11 cellular contexts compared by ENCODE assay signal in the genomic region with DNA sequence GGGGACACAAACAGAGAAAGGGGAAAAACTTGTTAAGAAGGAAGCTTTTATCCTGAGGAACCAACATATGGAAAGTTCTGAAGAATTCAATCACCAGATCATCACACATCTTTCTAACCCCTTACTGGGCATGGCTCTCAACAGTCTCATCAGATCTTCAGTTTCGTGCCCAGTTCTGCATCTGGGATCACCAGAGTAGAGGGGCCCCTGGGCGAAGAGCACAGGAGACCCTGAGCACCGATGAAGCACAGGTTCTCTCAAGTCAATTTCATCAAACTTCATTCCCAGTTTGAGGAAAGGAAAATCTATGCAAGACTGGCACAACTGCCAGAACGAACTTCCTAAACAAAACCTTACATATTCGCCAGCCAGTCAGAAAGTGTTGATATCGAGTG. TPM values are rescaled to one million over a fixed set of nuclear protein-coding genes. Genes with fewer than 3 reads are reported as not detected.
A peak's percentile ranks its signal among the peaks of the same experiment; 100 is the strongest.
DNase-seq lines count a peak whose midpoint lies in the region; ATAC-seq, FAIRE-seq and TF ChIP-seq lines count a peak whose summit lies in the region.
"Had no signal": no experiment of that assay in that cellular context is flagged by ENCODE, and none has a peak within 500 bp of the region (broad histone marks: within the 10 kb centered on the region; RNA-seq: fewer than 3 reads in every experiment).

No MANE protein-coding gene starts in this region.

- H3K27ac ChIP-seq in DOHH2 (ENCODE audit: low read depth, low read length) (0 out of 2 replicates have a peak overlapping the region, but pooled peaks have one; percentile 5), astrocyte (ENCODE audit: low read depth, low read length) (no peak overlapping the region), osteoblast (ENCODE audit: low read depth, low read length) (no peak overlapping the region)
- H3K27ac ChIP-seq: GM23248, vagina had no signal

- H3K79me2 ChIP-seq in DOHH2 (ENCODE audit: control insufficient read depth, low read length), result peaks cover 70% of the 10 kb centered on the region
- H3K79me2 ChIP-seq in astrocyte (ENCODE audit: insufficient read depth, low read length), result peaks cover 58% of the 10 kb centered on the region
- H3K79me2 ChIP-seq in osteoblast (ENCODE audit: insufficient read depth, low read length), result peaks cover 63% of the 10 kb centered on the region

- H3K36me3 ChIP-seq in DOHH2 (ENCODE audit: control insufficient read depth, low read length), result peaks cover 99% of the 10 kb centered on the region
- peaks cover 74% of the 10 kb centered on the region for H3K36me3 ChIP-seq in astrocyte (ENCODE audit: insufficient read depth, low read length)
- H3K36me3 ChIP-seq in osteoblast (ENCODE audit: insufficient read depth, low read length), result peaks cover 87% of the 10 kb centered on the region

- H4K20me1 ChIP-seq in DOHH2 (ENCODE audit: control insufficient read depth, insufficient read depth, low read depth, low read length) (peaks cover 55% of the 10 kb centered on the region), astrocyte (ENCODE audit: insufficient read depth, low read length) (peaks cover 92% of the 10 kb centered on the region), osteoblast (ENCODE audit: insufficient read depth, low read length) (peaks cover 73% of the 10 kb centered on the region)

- no peaks in the 10 kb centered on the region for H3K9me3 ChIP-seq in DOHH2 (ENCODE audit: control insufficient read depth, insufficient read depth, low read length)
- H3K9me3 ChIP-seq in astrocyte (ENCODE audit: insufficient read depth, low read depth, low read length), result no peaks in the 10 kb centered on the region
- H3K9me3 ChIP-seq in osteoblast (ENCODE audit: low read depth, low read length), result no peaks in the 10 kb centered on the region
- H3K9me3 ChIP-seq: vagina had no signal

- H3K4me1 Mint-ChIP-seq in activated CD4-positive, alpha-beta T cell treated with anti-CD3 and anti-CD28 coated beads, Interleukin-2, amount 10 ng/mL, durations not matched to agents 24 days and 14 days, result peaks cover 70% of the 10 kb centered on the region
- H3K4me1 Mint-ChIP-seq in astrocyte (ENCODE audit: low read depth, unreplicated experiment), result peaks cover 18% of the 10 kb centered on the region

- no peak overlapping the region for H3K4me3 ChIP-seq in DOHH2 (ENCODE audit: low read length)
- H3K4me3 ChIP-seq in astrocyte (ENCODE audit: insufficient read depth, low read depth, low read length), result no peak overlapping the region
- no peak overlapping the region for H3K4me3 ChIP-seq in osteoblast (ENCODE audit: insufficient read depth, low read length)
- H3K4me3 ChIP-seq: GM23248, lung, vagina had no signal

- H3K4me2 ChIP-seq in DOHH2 (ENCODE audit: low read length), result no peak overlapping the region
- H3K4me2 ChIP-seq in astrocyte (ENCODE audit: low read length), result no peak overlapping the region
- no peak overlapping the region for H3K4me2 ChIP-seq in osteoblast (ENCODE audit: insufficient read depth, low read length)

- no peak for DNase-seq in activated CD4-positive, alpha-beta T cell treated with anti-CD3 and anti-CD28 coated beads, Interleukin-2, amount 10 ng/mL, durations not matched to agents 24 days and 14 days
- no peak for DNase-seq in activated CD4-positive, alpha-beta T cell treated with anti-CD3 and anti-CD28 coated beads for 1 hour
- DNase-seq in astrocyte (ENCODE audit: low read depth), result no peak
- peak; percentile 60 for DNase-seq in osteoblast (ENCODE audit: insufficient read length, low spot score, missing footprints)
- no peak for DNase-seq in A172 (ENCODE audit: low spot score)

- H3K27me3 Mint-ChIP-seq in activated CD4-positive, alpha-beta T cell treated with anti-CD3 and anti-CD28 coated beads, Interleukin-2, amount 10 ng/mL, durations not matched to agents 24 days and 14 days, result no peaks in the 10 kb centered on the region
- H3K27me3 Mint-ChIP-seq in astrocyte (ENCODE audit: low read depth, unreplicated experiment), result no peaks in the 10 kb centered on the region

- H3K4me1 ChIP-seq in DOHH2 (ENCODE audit: control insufficient read depth, low read length) (peaks cover 77% of the 10 kb centered on the region), astrocyte (ENCODE audit: insufficient read depth, low read length) (peaks cover 16% of the 10 kb centered on the region), osteoblast (ENCODE audit: insufficient read depth, low read length) (peaks cover 11% of the 10 kb centered on the region)

- FAIRE-seq in astrocyte (lab: Jason Lieb, UNC), result no peak

- H3K36me3 Mint-ChIP-seq in activated CD4-positive, alpha-beta T cell treated with anti-CD3 and anti-CD28 coated beads, Interleukin-2, amount 10 ng/mL, durations not matched to agents 24 days and 14 days (ENCODE audit: low read depth), result peaks cover 90% of the 10 kb centered on the region
- H3K36me3 Mint-ChIP-seq in astrocyte (ENCODE audit: low read depth, unreplicated experiment), result peaks cover 8% of the 10 kb centered on the region

- TF ChIP-seq CTCF in DOHH2 (IDR thresholded peaks at IDR 0.05; ENCODE audit: low read depth, low read length, poor library complexity, severe bottlenecking) (no peak), astrocyte (IDR thresholded peaks at IDR 0.05; ENCODE audit: insufficient read depth, low read depth, low read length) (no peak), osteoblast (IDR thresholded peaks at IDR 0.05; ENCODE audit: extremely low read depth, low read depth, low read length) (no peak)

- no peak overlapping the region for H3K9ac ChIP-seq in astrocyte (ENCODE audit: low read length)
- H3K9ac ChIP-seq: GM23248 had no signal

- H3K9me2 ChIP-seq in DOHH2 (replicated peaks; ENCODE audit: control insufficient read depth, low read length), result no peaks in the 10 kb centered on the region

- no peak overlapping the region for H2AFZ ChIP-seq in astrocyte (ENCODE audit: low read depth, low read length)
- no peak overlapping the region for H2AFZ ChIP-seq in osteoblast (ENCODE audit: low read length)
- H2AFZ ChIP-seq: GM23248 had no signal

- ATAC-seq in GM19467 (IDR thresholded peaks at IDR 0.05; ENCODE audit: unreplicated experiment) (no peak), HG03045 (IDR thresholded peaks at IDR 0.05; ENCODE audit: unreplicated experiment) (no peak)

- no peaks in the 10 kb centered on the region for H3K9me3 Mint-ChIP-seq in activated CD4-positive, alpha-beta T cell treated with anti-CD3 and anti-CD28 coated beads, Interleukin-2, amount 10 ng/mL, durations not matched to agents 24 days and 14 days
- no peaks in the 10 kb centered on the region for H3K9me3 Mint-ChIP-seq in astrocyte (ENCODE audit: unreplicated experiment)

- peak overlapping the region; percentile 11 for H3K27ac Mint-ChIP-seq in activated CD4-positive, alpha-beta T cell treated with anti-CD3 and anti-CD28 coated beads, Interleukin-2, amount 10 ng/mL, durations not matched to agents 24 days and 14 days
- H3K27ac Mint-ChIP-seq in astrocyte (ENCODE audit: unreplicated experiment), result no peak overlapping the region

- peaks cover 80% of the 10 kb centered on the region for H3F3A ChIP-seq in DOHH2 (ENCODE audit: control insufficient read depth, insufficient read depth)

- intact Hi-C loops in activated CD4-positive, alpha-beta T cell treated with anti-CD3 and anti-CD28 coated beads, Interleukin-2, amount 10 ng/mL, durations not matched to agents 24 days and 14 days (cut with micrococcal nuclease), result no loop called here

- H3K4me3 Mint-ChIP-seq in activated CD4-positive, alpha-beta T cell treated with anti-CD3 and anti-CD28 coated beads, Interleukin-2, amount 10 ng/mL, durations not matched to agents 24 days and 14 days, result no peak overlapping the region
- peak overlapping the region; percentile 27 for H3K4me3 Mint-ChIP-seq in astrocyte (ENCODE audit: unreplicated experiment)

- H3K27me3 ChIP-seq in DOHH2 (ENCODE audit: control insufficient read depth, low read length) (no peaks in the 10 kb centered on the region), astrocyte (ENCODE audit: insufficient read depth, low read length) (no peaks in the 10 kb centered on the region), osteoblast (ENCODE audit: insufficient read depth, low read length) (no peaks in the 10 kb centered on the region)
- H3K27me3 ChIP-seq: vagina had no signal

RNA-seq across cellular contexts. Expression of gene PYGM, which starts 8.5 kb away (rescaled TPM):
- total RNA-seq in activated CD4-positive, alpha-beta T cell treated with anti-CD3 and anti-CD28 coated beads, Interleukin-2, amount 10 ng/mL, durations not matched to agents 24 days and 14 days, result 2.4 and 3.1 TPM in 2 replicates
- 0.68 and 1.0 TPM in 2 replicates for total RNA-seq in astrocyte
- total RNA-seq in osteoblast, result 0.29 and 0.36 TPM in 2 replicates
- total RNA-seq in A172 (2014; rRNA removed; shearing (Covaris generic)), result 0.12 TPM in 1 of 2 replicates, not detected in the other
- total RNA-seq: GM23248 had no signal

RNA-seq across cellular contexts. Expression of gene SF1, which starts 10.0 kb away (rescaled TPM):
- total RNA-seq in activated CD4-positive, alpha-beta T cell treated with anti-CD3 and anti-CD28 coated beads, Interleukin-2, amount 10 ng/mL, durations not matched to agents 24 days and 14 days, result 522 and 525 TPM in 2 replicates
- total RNA-seq in astrocyte (210 and 215 TPM in 2 replicates), osteoblast (114 and 130 TPM in 2 replicates)
- 61.8 and 149 TPM in 2 replicates for total RNA-seq in A172 (2014; rRNA removed; shearing (Covaris generic))

RNA-seq across cellular contexts. Expression of gene RASGRP2, which starts 24.4 kb away (rescaled TPM):
- 13.4 and 14.5 TPM in 2 replicates for total RNA-seq in activated CD4-positive, alpha-beta T cell treated with anti-CD3 and anti-CD28 coated beads, Interleukin-2, amount 10 ng/mL, durations not matched to agents 24 days and 14 days
- total RNA-seq in astrocyte, result 3.9 and 5.4 TPM in 2 replicates
- total RNA-seq in osteoblast, result 0.29 TPM in 1 of 2 replicates, not detected in the other
- total RNA-seq in A172 (2014; rRNA removed; shearing (Covaris generic)), result 0.07 and 2.1 TPM in 2 replicates
- total RNA-seq: GM23248 had no signal

RNA-seq across cellular contexts. Expression of gene MAP4K2, which starts 34.7 kb away (rescaled TPM):
- 63.5 and 67.3 TPM in 2 replicates for total RNA-seq in activated CD4-positive, alpha-beta T cell treated with anti-CD3 and anti-CD28 coated beads, Interleukin-2, amount 10 ng/mL, durations not matched to agents 24 days and 14 days
- total RNA-seq in astrocyte (11.2 and 12.3 TPM in 2 replicates), osteoblast (6.2 and 9.8 TPM in 2 replicates)
- 30.8 and 40.5 TPM in 2 replicates for total RNA-seq in A172 (2014; rRNA removed; shearing (Covaris generic))

RNA-seq across cellular contexts. Expression of gene MEN1, which starts 42.1 kb away (rescaled TPM):
- total RNA-seq in activated CD4-positive, alpha-beta T cell treated with anti-CD3 and anti-CD28 coated beads, Interleukin-2, amount 10 ng/mL, durations not matched to agents 24 days and 14 days, result 36.7 and 39.1 TPM in 2 replicates
- total RNA-seq in astrocyte, result 26.0 and 27.5 TPM in 2 replicates
- total RNA-seq in osteoblast, result 12.3 and 13.3 TPM in 2 replicates
- total RNA-seq in A172 (2014; rRNA removed; shearing (Covaris generic)), result 14.3 and 15.0 TPM in 2 replicates
